1 cellular context compared by ENCODE assay signal in the genomic region with DNA sequence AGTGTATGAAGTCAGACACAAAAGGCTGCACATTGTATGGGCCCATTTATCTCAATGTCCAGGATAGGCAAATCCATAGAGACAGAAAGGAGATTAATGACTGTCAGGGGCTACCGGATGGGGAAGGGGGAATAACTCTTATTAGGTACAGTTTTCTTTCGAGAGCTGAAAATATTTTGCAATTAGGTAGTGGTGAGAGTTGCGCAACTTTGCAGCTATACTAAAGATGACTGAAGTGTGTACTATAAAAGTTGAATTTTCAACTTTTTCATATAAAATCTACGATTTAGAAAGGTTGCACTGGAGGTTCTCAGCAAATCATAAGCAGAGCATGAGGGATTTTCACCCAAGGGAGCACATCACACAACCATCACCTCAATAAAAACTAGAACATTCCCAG.
A peak's percentile ranks its signal among the peaks of the same experiment; 100 is the strongest.
TF ChIP-seq lines count a peak whose summit lies in the region.

No MANE protein-coding gene starts in this region.

TF ChIP-seq in K562, 482 proteins besides CTCF, POLR2A, EP300 and RAD21:
- TF ChIP-seq SNIP1 (IDR thresholded peaks at IDR 0.05; ENCODE audit: low read depth) = no peak
- peak; percentile 79 for TF ChIP-seq CEBPB (tag; IDR thresholded peaks at IDR 0.05)
- no peak for TF ChIP-seq CEBPG (CRISPR knock-in tag; IDR thresholded peaks at IDR 0.05)
- TF ChIP-seq CEBPG (tag; conservative IDR thresholded peaks at IDR 0.05 in 1 of 2, IDR thresholded peaks at IDR 0.05 in 1 of 2) = peak; percentile 43 to 85; a peak in 3 of 4 replicates
- TF ChIP-seq STAT5B (CRISPR knock-in tag; IDR thresholded peaks at IDR 0.05) = no peak
- TF ChIP-seq CHCHD3 (CRISPR knock-in tag; IDR thresholded peaks at IDR 0.05) = no peak
- TF ChIP-seq E2F3 (CRISPR knock-in tag; IDR thresholded peaks at IDR 0.05) = no peak
